In genomic region chr7:130699686-130700085, GRCh38 we compare ENCODE assay signal across 28 cellular contexts. TPM values are rescaled to one million over a fixed set of nuclear protein-coding genes. Genes with fewer than 3 reads are reported as not detected.
DNase-seq lines count a peak whose midpoint lies in the region; ATAC-seq, FAIRE-seq and TF ChIP-seq lines count a peak whose summit lies in the region.
"Had no signal": no experiment of that assay in that cellular context is flagged by ENCODE, and none has a peak within 500 bp of the region (broad histone marks: within the 10 kb centered on the region; RNA-seq: fewer than 3 reads in every experiment).

No MANE protein-coding gene starts in this region.

- no peak for TF ChIP-seq CTCF in activated CD8-positive, alpha-beta T cell treated with anti-CD3 and anti-CD28 coated beads for 36 hours (IDR thresholded peaks at IDR 0.05)
- no peak for TF ChIP-seq CTCF in K562 (IDR thresholded peaks at IDR 0.05 in 2 of 3, conservative IDR thresholded peaks at IDR 0.05 in 1 of 3; ENCODE audit: insufficient read depth in 2 of 3, low read depth in 1 of 3, low read length in 3 of 3)

- H3K9me3 Mint-ChIP-seq in activated CD8-positive, alpha-beta T cell treated with anti-CD3 and anti-CD28 coated beads for 36 hours: no peaks in the 10 kb centered on the region
- no peaks in the 10 kb centered on the region for H3K9me3 Mint-ChIP-seq in activated CD8-positive, alpha-beta T cell treated with anti-CD3 and anti-CD28 coated beads, Interleukin-2, amount 10 ng/mL, durations not matched to agents 7 days and 5 days (ENCODE audit: insufficient read depth)
- H3K9me3 Mint-ChIP-seq: IgD-negative memory B cell had no signal

- in situ Hi-C loops in K562 (cut with MboI): no loop called here

- no peak for TF ChIP-seq RAD21 in K562 (CRISPR knock-in tag; conservative IDR thresholded peaks at IDR 0.05 in 1 of 2, IDR thresholded peaks at IDR 0.05 in 1 of 2)

- no peak overlapping the region for H3K4me3 Mint-ChIP-seq in activated CD8-positive, alpha-beta T cell treated with anti-CD3 and anti-CD28 coated beads for 36 hours
- no peak overlapping the region for H3K4me3 Mint-ChIP-seq in activated CD8-positive, alpha-beta T cell treated with anti-CD3 and anti-CD28 coated beads, Interleukin-2, amount 10 ng/mL, durations not matched to agents 7 days and 5 days
- H3K4me3 Mint-ChIP-seq: CD4-positive, alpha-beta memory T cell; IgD-negative memory B cell had no signal

- no peak for TF ChIP-seq POLR2A in K562 (conservative IDR thresholded peaks at IDR 0.05)

- FAIRE-seq in K562 (lab: Jason Lieb, UNC): no peak
- FAIRE-seq: GM19239, RCC 7860 had no signal

- no peaks in the 10 kb centered on the region for H4K20me1 ChIP-seq in K562 (replicated peaks; ENCODE audit: control insufficient read depth, insufficient read depth, low read length)
- H4K20me1 ChIP-seq: BLaER1 treated with 17β-estradiol and CSF1 and Interleukin-3, amounts not matched to agents 10 nM and 100 nM had no signal

- TF ChIP-seq EP300 in K562 (IDR thresholded peaks at IDR 0.05; ENCODE audit: low read length): no peak

- intact Hi-C loops in activated CD8-positive, alpha-beta T cell treated with anti-CD3 and anti-CD28 coated beads for 36 hours (cut with micrococcal nuclease): no loop called here
- intact Hi-C loops in K562 (cut with micrococcal nuclease): loop anchor here (2.0 to 10.0 kb wide), 3 partner anchors 59 to 457 kb away; no protein-coding TSS in a partner anchor

- H3K4me1 ChIP-seq in K562 (replicated peaks in 1 of 2; ENCODE audit: control insufficient read depth in 2 of 2, insufficient read depth in 2 of 2, low read length in 2 of 2): no peaks in the 10 kb centered on the region
- H3K4me1 ChIP-seq: BLaER1 treated with 17β-estradiol and CSF1 and Interleukin-3, amounts not matched to agents 10 nM and 100 nM; SJSA1 had no signal

- ATAC-seq in activated CD8-positive, alpha-beta T cell treated with anti-CD3 and anti-CD28 coated beads for 36 hours: no peak
- no peak for ATAC-seq in activated CD8-positive, alpha-beta T cell treated with anti-CD3 and anti-CD28 coated beads, Interleukin-2, amount 10 ng/mL, durations not matched to agents 7 days and 5 days
- ATAC-seq in K562: peak; percentile 31; the same call in 1 of the 3 replicates
- ATAC-seq: Right ventricle myocardium inferior had no signal

- no peak overlapping the region for H3K4me2 ChIP-seq in K562 (ENCODE audit: insufficient read depth, low read length)
- H3K4me2 ChIP-seq: BLaER1 treated with 17β-estradiol and CSF1 and Interleukin-3, amounts not matched to agents 10 nM and 100 nM had no signal

- H3K27ac Mint-ChIP-seq in activated CD8-positive, alpha-beta T cell treated with anti-CD3 and anti-CD28 coated beads for 36 hours: no peak overlapping the region
- no peak overlapping the region for H3K27ac Mint-ChIP-seq in activated CD8-positive, alpha-beta T cell treated with anti-CD3 and anti-CD28 coated beads, Interleukin-2, amount 10 ng/mL, durations not matched to agents 7 days and 5 days
- H3K27ac Mint-ChIP-seq: CD4-positive, alpha-beta memory T cell; IgD-negative memory B cell had no signal

- no TSS peak for BruUV-seq in K562 (replicated peaks; lab: Mats Ljungman, UMichigan)

- no peak overlapping the region for H3K27ac ChIP-seq in K562 (ENCODE audit: extremely low read depth, low read depth, low read length)
- H3K27ac ChIP-seq: 22Rv1; BLaER1 treated with 17β-estradiol and CSF1 and Interleukin-3, amounts not matched to agents 10 nM and 100 nM; SJSA1 had no signal

- no peak overlapping the region for H3K9ac ChIP-seq in K562 (ENCODE audit: insufficient read depth in 1 of 2, low read depth in 2 of 2, low read length in 2 of 2)
- H3K9ac ChIP-seq: BLaER1 treated with 17β-estradiol and CSF1 and Interleukin-3, amounts not matched to agents 10 nM and 100 nM had no signal

- no peaks in the 10 kb centered on the region for H3K36me3 Mint-ChIP-seq in activated CD8-positive, alpha-beta T cell treated with anti-CD3 and anti-CD28 coated beads for 36 hours (ENCODE audit: low read depth)
- H3K36me3 Mint-ChIP-seq in activated CD8-positive, alpha-beta T cell treated with anti-CD3 and anti-CD28 coated beads, Interleukin-2, amount 10 ng/mL, durations not matched to agents 7 days and 5 days (ENCODE audit: low read depth): no peaks in the 10 kb centered on the region
- H3K36me3 Mint-ChIP-seq: CD4-positive, alpha-beta memory T cell; IgD-negative memory B cell had no signal

- CTCF ChIA-PET in activated CD8-positive, alpha-beta T cell treated with anti-CD3 and anti-CD28 coated beads for 36 hours (lab: Charles Lee): interaction anchor here (1.3 kb wide), 1 partner anchor 59 kb away, joined by 3 read pairs; no protein-coding TSS in a partner anchor
- CTCF ChIA-PET in activated CD8-positive, alpha-beta T cell treated with anti-CD3 and anti-CD28 coated beads, Interleukin-2, amount 10 ng/mL, durations not matched to agents 7 days and 5 days (lab: Charles Lee): no interaction called here
- CTCF ChIA-PET in K562 (lab: Yijun Ruan, JAX; ENCODE audit: low intra/inter-chr PET ratio): no interaction called here

- H3K36me3 ChIP-seq in K562 (ENCODE audit: control insufficient read depth, insufficient read depth, low read length): no peaks in the 10 kb centered on the region
- H3K36me3 ChIP-seq: BLaER1 treated with 17β-estradiol and CSF1 and Interleukin-3, amounts not matched to agents 10 nM and 100 nM; SJSA1 had no signal

- H3K9me1 ChIP-seq in K562 (ENCODE audit: control insufficient read depth, insufficient read depth, low read length): no peaks in the 10 kb centered on the region

- POLR2A ChIA-PET in activated CD8-positive, alpha-beta T cell treated with anti-CD3 and anti-CD28 coated beads for 36 hours (lab: Charles Lee): no interaction called here
- POLR2A ChIA-PET in activated CD8-positive, alpha-beta T cell treated with anti-CD3 and anti-CD28 coated beads, Interleukin-2, amount 10 ng/mL, durations not matched to agents 7 days and 5 days (lab: Charles Lee): no interaction called here
- POLR2A ChIA-PET in K562 (lab: Yijun Ruan, JAX): interaction anchor here (1.3 kb wide), 1 partner anchor 16 kb away, joined by 6 read pairs; no protein-coding TSS in a partner anchor

- H3K4me3 ChIP-seq in K562: no peak overlapping the region
- H3K4me3 ChIP-seq: BLaER1 treated with 17β-estradiol and CSF1 and Interleukin-3, amounts not matched to agents 10 nM and 100 nM; SJSA1 had no signal

- H3K27me3 ChIP-seq in K562 (ENCODE audit: control insufficient read depth in 2 of 2, insufficient read depth in 2 of 2, low read length in 2 of 2): peaks cover 0 to 4% of the 10 kb centered on the region in 2 experiments; a peak in 2 of 5 replicates
- H3K27me3 ChIP-seq: BLaER1 treated with 17β-estradiol and CSF1 and Interleukin-3, amounts not matched to agents 10 nM and 100 nM had no signal

- H3K4me1 Mint-ChIP-seq in activated CD8-positive, alpha-beta T cell treated with anti-CD3 and anti-CD28 coated beads for 36 hours (ENCODE audit: low read depth): no peaks in the 10 kb centered on the region
- H3K4me1 Mint-ChIP-seq in activated CD8-positive, alpha-beta T cell treated with anti-CD3 and anti-CD28 coated beads, Interleukin-2, amount 10 ng/mL, durations not matched to agents 7 days and 5 days (ENCODE audit: low read depth): no peaks in the 10 kb centered on the region
- H3K4me1 Mint-ChIP-seq: CD4-positive, alpha-beta memory T cell; IgD-negative memory B cell had no signal

- no peak overlapping the region for H2AFZ ChIP-seq in K562 (ENCODE audit: low read depth, low read length)

- peak; percentile 5 for DNase-seq in activated CD8-positive, alpha-beta T cell treated with anti-CD3 and anti-CD28 coated beads for 36 hours
- no peak for DNase-seq in activated CD8-positive, alpha-beta T cell treated with anti-CD3 and anti-CD28 coated beads, Interleukin-2, amount 10 ng/mL, durations not matched to agents 7 days and 5 days
- DNase-seq in M059J (ENCODE audit: low read depth) (peak; percentile 28), K562 (ENCODE audit: extremely low read depth in 1 of 4, low spot score in 3 of 4) (no peak), renal cortical epithelial cell (ENCODE audit: low read depth) (peak; percentile 70), NCI-H2081 treated with DMSO at 0.1 percent for 48 hours (lab: John Stamatoyannopoulos, UW) (no peak), NCI-H2227 treated with DMSO at 0.1 percent for 48 hours (lab: John Stamatoyannopoulos, UW) (no peak)
- DNase-seq in stimulated activated CD4-positive, alpha-beta T cell treated with anti-CD3 and anti-CD28 coated beads, Interleukin-15, amount 100 ng/mL, for 24 hours: no peak
- DNase-seq: Calu3; CD4-positive, alpha-beta memory T cell; DMS153; GF-D8; GOT3; Kasumi-1; MM.1S; NCI-H1092; NCI-H1436 treated with DMSO at 0.1 percent for 48 hours; NCI-H1930; NCI-H226; NCI-H524 treated with DMSO at 0.1 percent for 48 hours; OCI-M1 had no signal

- no peaks in the 10 kb centered on the region for H3K9me3 ChIP-seq in K562 (replicated peaks; ENCODE audit: control insufficient read depth, insufficient read depth, low read depth, low read length)
- H3K9me3 ChIP-seq: BLaER1 treated with 17β-estradiol and CSF1 and Interleukin-3, amounts not matched to agents 10 nM and 100 nM; SJSA1 had no signal

- no peaks in the 10 kb centered on the region for H3K79me2 ChIP-seq in K562 (ENCODE audit: control insufficient read depth, insufficient read depth, low read length)

- 2% methylated on average over 4 of the region's 4 CpGs for WGBS in K562 (ENCODE audit: insufficient coverage, low coverage, missing lambda C conversion rate)

- peaks cover 4% of the 10 kb centered on the region for H3K27me3 Mint-ChIP-seq in activated CD8-positive, alpha-beta T cell treated with anti-CD3 and anti-CD28 coated beads for 36 hours
- H3K27me3 Mint-ChIP-seq in activated CD8-positive, alpha-beta T cell treated with anti-CD3 and anti-CD28 coated beads, Interleukin-2, amount 10 ng/mL, durations not matched to agents 7 days and 5 days (ENCODE audit: low read depth): peaks cover 9% of the 10 kb centered on the region
- H3K27me3 Mint-ChIP-seq: IgD-negative memory B cell had no signal

RNA-seq across cellular contexts. Expression of gene TSGA13, which starts 13.3 kb away (rescaled TPM):
- total RNA-seq in activated CD8-positive, alpha-beta T cell treated with anti-CD3 and anti-CD28 coated beads for 36 hours: not detected
- not detected for total RNA-seq in activated CD8-positive, alpha-beta T cell treated with anti-CD3 and anti-CD28 coated beads, Interleukin-2, amount 10 ng/mL, durations not matched to agents 7 days and 5 days
- total RNA-seq in M059J (2014; rRNA removed; shearing (Covaris generic)): not detected in 2 replicates
- not detected in 2 replicates for total RNA-seq in K562 (2011; cell fraction: chromatin; rRNA removed; ENCODE audit: low replicate concordance)
- not detected in 2 replicates for total RNA-seq in K562 (2011; cell fraction: nucleolus; rRNA removed)
- total RNA-seq in K562 (2011; cell fraction: nucleoplasm; rRNA removed): not detected in 2 replicates
- total RNA-seq in K562 (2014; rRNA removed): 0.08 TPM in 1 of 2 replicates, not detected in the other
- total RNA-seq in K562 (2014; rRNA removed; fragmentation: Illumina TruSeq; extraction: Trizol): not detected in 2 replicates
- not detected in 2 replicates for total RNA-seq in K562 (2015; rRNA removed; fragmentation: Illumina TruSeq; extraction: Trizol)
- not detected in 2 replicates for total RNA-seq in K562 (2021)
- polyA plus RNA-seq in K562 (2011; rRNA removed): not detected in 2 replicates
- not detected in 2 replicates for polyA plus RNA-seq in K562 (2011; cell fraction: cytosol; rRNA removed)
- not detected in 2 replicates for polyA plus RNA-seq in K562 (2011; cell fraction: nucleus; rRNA removed)
- polyA plus RNA-seq in K562 (2012): not detected in 2 replicates
- not detected in 2 replicates for polyA plus RNA-seq in K562 (2014; fragmentation: Illumina TruSeq; extraction: Trizol)
- not detected for polyA plus RNA-seq in K562 (2014; fragmentation: Nextera tagmentation; extraction: Ambion mirVana)
- polyA plus RNA-seq in K562 (2014; rRNA removed): not detected in 2 replicates
- not detected in 2 replicates for polyA minus RNA-seq in K562 (2011; rRNA and poly(A)+ RNA removed)
- polyA minus RNA-seq in K562 (2011; cell fraction: cytosol; rRNA and poly(A)+ RNA removed): not detected in 2 replicates
- not detected in 2 replicates for polyA minus RNA-seq in K562 (2011; cell fraction: nucleus; rRNA and poly(A)+ RNA removed)
- not detected in 2 replicates for total RNA-seq in renal cortical epithelial cell
- total RNA-seq: Calu3; CD4-positive, alpha-beta memory T cell; Right ventricle myocardium inferior; SJSA1 had no signal
- polyA plus RNA-seq: CD4-positive, alpha-beta memory T cell; IgD-negative memory B cell had no signal

RNA-seq across cellular contexts. Expression of gene COPG2, which starts 31.1 kb away (rescaled TPM):
- total RNA-seq in activated CD8-positive, alpha-beta T cell treated with anti-CD3 and anti-CD28 coated beads for 36 hours: 10 to 100 TPM; 23.8 to 25.1 TPM
- total RNA-seq in activated CD8-positive, alpha-beta T cell treated with anti-CD3 and anti-CD28 coated beads, Interleukin-2, amount 10 ng/mL, durations not matched to agents 7 days and 5 days: 10 to 100 TPM; 14.1 to 14.6 TPM
- total RNA-seq in M059J (2014; rRNA removed; shearing (Covaris generic)): 38.7 and 50.1 TPM in 2 replicates
- 46.4 and 63.0 TPM in 2 replicates for total RNA-seq in K562 (2011; cell fraction: chromatin; rRNA removed; ENCODE audit: low replicate concordance)
- 30.0 and 31.3 TPM in 2 replicates for total RNA-seq in K562 (2011; cell fraction: nucleolus; rRNA removed)
- total RNA-seq in K562 (2011; cell fraction: nucleoplasm; rRNA removed): 43.2 and 43.4 TPM in 2 replicates
- total RNA-seq in K562 (2014; rRNA removed) (25.5 and 27.3 TPM in 2 replicates), K562 (2014; rRNA removed; fragmentation: Illumina TruSeq; extraction: Trizol) (32.5 and 37.4 TPM in 2 replicates), K562 (2015; rRNA removed; fragmentation: Illumina TruSeq; extraction: Trizol) (28.5 and 28.7 TPM in 2 replicates), K562 (2021) (42.4 and 43.0 TPM in 2 replicates), renal cortical epithelial cell (23.6 and 38.7 TPM in 2 replicates)
- polyA plus RNA-seq in K562 (2011; rRNA removed) (104 and 105 TPM in 2 replicates), K562 (2014; fragmentation: Illumina TruSeq; extraction: Trizol) (52.5 and 54.4 TPM in 2 replicates), K562 (2014; fragmentation: Nextera tagmentation; extraction: Ambion mirVana) (1 to 10 TPM; 6.6 to 9.0 TPM), K562 (2014; rRNA removed) (38.4 and 39.9 TPM in 2 replicates)
- polyA plus RNA-seq in K562 (2011; cell fraction: cytosol; rRNA removed): 40.8 and 85.8 TPM in 2 replicates
- 23.4 and 45.2 TPM in 2 replicates for polyA plus RNA-seq in K562 (2011; cell fraction: nucleus; rRNA removed)
- 41.5 and 44.6 TPM in 2 replicates for polyA plus RNA-seq in K562 (2012)
- 161 and 193 TPM in 2 replicates for polyA minus RNA-seq in K562 (2011; rRNA and poly(A)+ RNA removed)
- polyA minus RNA-seq in K562 (2011; cell fraction: cytosol; rRNA and poly(A)+ RNA removed): 47.4 and 51.4 TPM in 2 replicates
- polyA minus RNA-seq in K562 (2011; cell fraction: nucleus; rRNA and poly(A)+ RNA removed): 17.8 and 51.9 TPM in 2 replicates

RNA-seq across cellular contexts. Expression of gene KLF14, which starts 34.3 kb away (rescaled TPM):
- not detected for total RNA-seq in activated CD8-positive, alpha-beta T cell treated with anti-CD3 and anti-CD28 coated beads for 36 hours
- total RNA-seq in activated CD8-positive, alpha-beta T cell treated with anti-CD3 and anti-CD28 coated beads, Interleukin-2, amount 10 ng/mL, durations not matched to agents 7 days and 5 days: not detected
- total RNA-seq in M059J (2014; rRNA removed; shearing (Covaris generic)): not detected in 2 replicates
- 0.35 and 0.37 TPM in 2 replicates for total RNA-seq in K562 (2011; cell fraction: chromatin; rRNA removed; ENCODE audit: low replicate concordance)
- 0.26 and 0.50 TPM in 2 replicates for total RNA-seq in K562 (2011; cell fraction: nucleolus; rRNA removed)
- 0.22 TPM in 1 of 2 replicates, not detected in the other for total RNA-seq in K562 (2011; cell fraction: nucleoplasm; rRNA removed)
- total RNA-seq in K562 (2014; rRNA removed): not detected in 2 replicates
- total RNA-seq in K562 (2014; rRNA removed; fragmentation: Illumina TruSeq; extraction: Trizol): 0.06 TPM in 1 of 2 replicates, not detected in the other
- not detected in 2 replicates for total RNA-seq in K562 (2015; rRNA removed; fragmentation: Illumina TruSeq; extraction: Trizol)
- not detected in 2 replicates for total RNA-seq in K562 (2021)
- 0.03 TPM in 1 of 2 replicates, not detected in the other for polyA plus RNA-seq in K562 (2011; rRNA removed)
- 0.01 TPM in 2 replicates for polyA plus RNA-seq in K562 (2011; cell fraction: cytosol; rRNA removed)
- polyA plus RNA-seq in K562 (2011; cell fraction: nucleus; rRNA removed): 0.03 and 0.09 TPM in 2 replicates
- 0.03 TPM in 1 of 2 replicates, not detected in the other for polyA plus RNA-seq in K562 (2012)
- polyA plus RNA-seq in K562 (2014; fragmentation: Illumina TruSeq; extraction: Trizol): not detected in 2 replicates
- not detected for polyA plus RNA-seq in K562 (2014; fragmentation: Nextera tagmentation; extraction: Ambion mirVana)
- polyA plus RNA-seq in K562 (2014; rRNA removed): not detected in 2 replicates
- 0.07 TPM in 1 of 2 replicates, not detected in the other for polyA minus RNA-seq in K562 (2011; rRNA and poly(A)+ RNA removed)
- not detected in 2 replicates for polyA minus RNA-seq in K562 (2011; cell fraction: cytosol; rRNA and poly(A)+ RNA removed)
- polyA minus RNA-seq in K562 (2011; cell fraction: nucleus; rRNA and poly(A)+ RNA removed): 0.22 and 0.40 TPM in 2 replicates
- 0.05 TPM in 1 of 2 replicates, not detected in the other for total RNA-seq in renal cortical epithelial cell
- total RNA-seq: CD4-positive, alpha-beta memory T cell; SJSA1 had no signal
- polyA plus RNA-seq: CD4-positive, alpha-beta memory T cell had no signal

Comparison
In these comparisons a context has a peak if more than half of its experiments do, and no peak if none do; other contexts are left out.
1. DNase-seq: peak in activated CD8-positive, alpha-beta T cell treated with anti-CD3 and anti-CD28 coated beads for 36 hours (single experiment), M059J (single experiment) and renal cortical epithelial cell (single experiment); none in activated CD8-positive, alpha-beta T cell treated with anti-CD3 and anti-CD28 coated beads, Interleukin-2, amount 10 ng/mL, durations not matched to agents 7 days and 5 days (single experiment), K562 (0 of 4), NCI-H2081 treated with DMSO at 0.1 percent for 48 hours (single experiment), NCI-H2227 treated with DMSO at 0.1 percent for 48 hours (single experiment) and stimulated activated CD4-positive, alpha-beta T cell treated with anti-CD3 and anti-CD28 coated beads, Interleukin-15, amount 100 ng/mL, for 24 hours (single experiment).